11 cellular contexts compared by ENCODE assay signal in genomic region chr19:4589579-4590410, GRCh38. TPM values are rescaled to one million over a fixed set of nuclear protein-coding genes. Genes with fewer than 3 reads are reported as not detected.
DNase-seq lines count a peak whose midpoint lies in the region; ATAC-seq and TF ChIP-seq lines count a peak whose summit lies in the region.
"Had no signal": no experiment of that assay in that cellular context is flagged by ENCODE, and none has a peak within 500 bp of the region (broad histone marks: within the 10 kb centered on the region; RNA-seq: fewer than 3 reads in every experiment).

No MANE protein-coding gene starts in this region.

- intact Hi-C loops in right lobe of liver (cut with DNase I): no loop called here

- no peak overlapping the region for H3K4me3 Mint-ChIP-seq in HFFc6
- no peak overlapping the region for H3K4me3 Mint-ChIP-seq in activated naive CD8-positive, alpha-beta T cell treated with anti-CD3 and anti-CD28 coated beads for 36 hours

- H3K9me3 Mint-ChIP-seq in HFFc6: no peaks in the 10 kb centered on the region
- no peaks in the 10 kb centered on the region for H3K9me3 Mint-ChIP-seq in activated naive CD8-positive, alpha-beta T cell treated with anti-CD3 and anti-CD28 coated beads for 36 hours

- no peak overlapping the region for H3K4me3 ChIP-seq in right lobe of liver
- H3K4me3 ChIP-seq: tibial artery had no signal

- peak; percentile 75 to 93 (median 83) for ATAC-seq in right lobe of liver

- no peaks in the 10 kb centered on the region for H3K36me3 ChIP-seq in right lobe of liver
- H3K36me3 ChIP-seq: neutrophil, tibial artery had no signal

- H3K27ac ChIP-seq in right lobe of liver: no peak overlapping the region
- H3K27ac ChIP-seq: neutrophil, tibial artery had no signal

- H3K4me1 Mint-ChIP-seq in HFFc6 (ENCODE audit: low read depth): peaks cover 6% of the 10 kb centered on the region; the same call in 1 of the 2 replicates
- no peaks in the 10 kb centered on the region for H3K4me1 Mint-ChIP-seq in activated naive CD8-positive, alpha-beta T cell treated with anti-CD3 and anti-CD28 coated beads for 36 hours

- peak; percentile 68 for TF ChIP-seq CTCF in HFFc6 (IDR thresholded peaks at IDR 0.05)
- peak; percentile 38 to 48 (median 46) for TF ChIP-seq CTCF in right lobe of liver (IDR thresholded peaks at IDR 0.05)

- H3K27ac Mint-ChIP-seq in HFFc6: no peak overlapping the region
- H3K27ac Mint-ChIP-seq in activated naive CD8-positive, alpha-beta T cell treated with anti-CD3 and anti-CD28 coated beads for 36 hours: no peak overlapping the region

- peak; percentile 47 for DNase-seq in COLO668 (lab: John Stamatoyannopoulos, UW; ENCODE audit: unreplicated experiment)
- no peak for DNase-seq in HFFc6
- peak; percentile 37 for DNase-seq in activated naive CD8-positive, alpha-beta T cell treated with anti-CD3 and anti-CD28 coated beads for 36 hours
- no peak for DNase-seq in right lobe of liver
- DNase-seq in mucosa of gallbladder (ENCODE audit: low spot score): no peak
- no peak for DNase-seq in NCI-H1105 (lab: John Stamatoyannopoulos, UW)
- DNase-seq in NCI-H1048 (lab: John Stamatoyannopoulos, UW): no peak
- no peak for DNase-seq in NCI-H2029 treated with DMSO at 0.1 percent for 48 hours (lab: John Stamatoyannopoulos, UW)
- DNase-seq: aorta, tibial artery had no signal

- peaks cover 0 to 2% (median under 1%) of the 10 kb centered on the region in 4 donors for H3K4me1 ChIP-seq in right lobe of liver

- no peaks in the 10 kb centered on the region for H3K27me3 ChIP-seq in right lobe of liver

- no peak for TF ChIP-seq POLR2A in right lobe of liver (IDR thresholded peaks at IDR 0.05)

- H3K9me3 ChIP-seq in right lobe of liver: no peaks in the 10 kb centered on the region
- H3K9me3 ChIP-seq: neutrophil, tibial artery had no signal

- H3K36me3 Mint-ChIP-seq in HFFc6 (ENCODE audit: low read depth): no peaks in the 10 kb centered on the region
- H3K36me3 Mint-ChIP-seq in activated naive CD8-positive, alpha-beta T cell treated with anti-CD3 and anti-CD28 coated beads for 36 hours: no peaks in the 10 kb centered on the region

- WGBS in right lobe of liver (ENCODE audit: insufficient coverage, low coverage, low lambda C conversion rate, missing lambda C conversion rate): 61% methylated on average over 7 of the region's 11 CpGs

- peaks cover 9% of the 10 kb centered on the region for H3K27me3 Mint-ChIP-seq in HFFc6 (ENCODE audit: insufficient read depth)
- peaks cover 59% of the 10 kb centered on the region for H3K27me3 Mint-ChIP-seq in activated naive CD8-positive, alpha-beta T cell treated with anti-CD3 and anti-CD28 coated beads for 36 hours

RNA-seq across cellular contexts. Expression of gene SEMA6B, which starts 30.3 kb away (rescaled TPM):
- under 1 TPM; 0.05 to 0.30 (median 0.21) TPM for total RNA-seq in HFFc6 (2021; fragmentation: NEBNext Ultra II Directional; extraction: Animal tissue kit (Norgen Biotek cat#: 25700))
- total RNA-seq in activated naive CD8-positive, alpha-beta T cell treated with anti-CD3 and anti-CD28 coated beads for 36 hours: not detected
- 1 to 10 TPM; 1.0 to 6.5 (median 2.3) TPM for total RNA-seq in right lobe of liver
- total RNA-seq in mucosa of gallbladder: 5.0 TPM

RNA-seq across cellular contexts. Expression of gene TNFAIP8L1, which starts 49.5 kb away (rescaled TPM):
- total RNA-seq in HFFc6 (2021; fragmentation: NEBNext Ultra II Directional; extraction: Animal tissue kit (Norgen Biotek cat#: 25700)): 1 to 10 TPM; 4.5 to 8.2 (median 6.7) TPM
- 10 to 100 TPM; 10.7 to 11.3 TPM for total RNA-seq in activated naive CD8-positive, alpha-beta T cell treated with anti-CD3 and anti-CD28 coated beads for 36 hours
- total RNA-seq in right lobe of liver (10 to 100 TPM; 16.6 to 26.4 (median 22.8) TPM), mucosa of gallbladder (7.3 TPM)

RNA-seq across cellular contexts. Expression of gene LRG1, which starts 50.0 kb away (rescaled TPM):
- not detected for total RNA-seq in HFFc6 (2021; fragmentation: NEBNext Ultra II Directional; extraction: Animal tissue kit (Norgen Biotek cat#: 25700))
- under 1 TPM; 0.19 to 0.38 TPM for total RNA-seq in activated naive CD8-positive, alpha-beta T cell treated with anti-CD3 and anti-CD28 coated beads for 36 hours
- total RNA-seq in right lobe of liver: 1,000 to 10,000 TPM in 2 of 6 experiments, 100 to 1,000 TPM in 4; 331 to 1,334 (median 524) TPM
- total RNA-seq in mucosa of gallbladder: 16.2 TPM

RNA-seq across cellular contexts. Expression of gene PLIN5, which starts 54.8 kb away (rescaled TPM):
- total RNA-seq in HFFc6 (2021; fragmentation: NEBNext Ultra II Directional; extraction: Animal tissue kit (Norgen Biotek cat#: 25700)): not detected
- total RNA-seq in activated naive CD8-positive, alpha-beta T cell treated with anti-CD3 and anti-CD28 coated beads for 36 hours: under 1 TPM; 0.32 to 0.56 TPM
- total RNA-seq in right lobe of liver (100 to 1,000 TPM in 4 of 6 experiments, 10 to 100 TPM in 2; 35.0 to 149 (median 117) TPM), mucosa of gallbladder (13.6 TPM)

Comparison
In these comparisons a context has a peak if more than half of its experiments do, and no peak if none do; other contexts are left out.
1. DNase-seq: peak in COLO668 (single experiment) and activated naive CD8-positive, alpha-beta T cell treated with anti-CD3 and anti-CD28 coated beads for 36 hours (single experiment); none in HFFc6 (single experiment), right lobe of liver (0 of 3), mucosa of gallbladder (single experiment), NCI-H1105 (single experiment), NCI-H1048 (single experiment) and NCI-H2029 treated with DMSO at 0.1 percent for 48 hours (single experiment).
2. RNA of gene LRG1, which starts 50.0 kb away (total RNA-seq): 331 to 1,334 TPM in right lobe of liver; 16.2 TPM in mucosa of gallbladder (single experiment), 0.19 to 0.38 TPM in activated naive CD8-positive, alpha-beta T cell treated with anti-CD3 and anti-CD28 coated beads for 36 hours and not detected in HFFc6; every median in the first group is over 10 times any median in the second.